16 cellular contexts compared by ENCODE assay signal in the genomic region with DNA sequence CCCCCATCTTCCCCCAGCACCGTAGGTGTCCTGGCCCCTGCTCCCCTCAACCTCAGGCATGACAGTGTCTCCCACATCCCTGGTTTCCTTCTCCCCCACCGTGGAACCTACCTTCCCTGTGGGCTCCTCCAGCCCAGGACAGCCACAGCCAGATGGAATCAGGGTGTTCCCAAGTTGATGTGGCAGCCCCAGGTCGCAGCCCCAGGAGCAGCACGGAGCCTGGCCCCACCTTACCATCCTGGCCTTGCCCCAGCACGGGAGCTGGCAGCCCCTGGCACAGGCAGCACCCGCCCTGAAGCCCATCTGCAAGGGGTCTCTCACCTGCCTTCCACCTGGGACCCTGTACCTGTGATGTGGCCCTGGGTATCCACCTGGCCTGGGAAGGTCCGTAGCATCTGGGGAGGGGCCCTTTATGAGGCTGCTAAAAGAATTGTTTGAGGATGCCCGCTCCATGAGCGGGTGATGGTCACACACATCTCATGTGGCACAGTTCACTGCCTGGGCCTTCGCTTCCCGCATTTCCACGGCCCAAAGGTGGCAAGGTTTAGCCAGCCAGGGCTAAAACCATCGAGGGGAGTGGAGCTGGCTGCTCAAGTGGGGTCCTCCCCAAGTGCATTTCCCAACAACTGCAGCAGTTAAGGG. TPM values are rescaled to one million over a fixed set of nuclear protein-coding genes. Genes with fewer than 3 reads are reported as not detected.
A peak's percentile ranks its signal among the peaks of the same experiment; 100 is the strongest.
DNase-seq lines count a peak whose midpoint lies in the region; ATAC-seq and TF ChIP-seq lines count a peak whose summit lies in the region.
"Had no signal": no experiment of that assay in that cellular context is flagged by ENCODE, and none has a peak within 500 bp of the region (broad histone marks: within the 10 kb centered on the region; RNA-seq: fewer than 3 reads in every experiment).

No MANE protein-coding gene starts in this region.

- no peak for DNase-seq in stimulated activated naive CD8-positive, alpha-beta T cell treated with anti-CD3 and anti-CD28 coated beads, Interleukin-15, Interleukin-2, amounts not matched to agents 100 U/mL and 50 U/mL, for 24 hours
- no peak for DNase-seq in activated B cell treated with CpG ODN at 0.5 μM for 24 hours
- DNase-seq in immature natural killer cell = no peak
- DNase-seq in stimulated activated naive CD8-positive, alpha-beta T cell treated with anti-CD3 and anti-CD28 coated beads, Interleukin-15, amount 100 ng/mL, for 72 hours = no peak
- no peak for DNase-seq in NCI-H1048 (lab: John Stamatoyannopoulos, UW)
- no peak for DNase-seq in NOMO-1 treated with DMSO at 0.1 percent for 48 hours (lab: John Stamatoyannopoulos, UW; ENCODE audit: unreplicated experiment)
- DNase-seq: foreskin fibroblast, GM23248, KBM-7, MV-4-11, NCI-H187, NCI-H510A had no signal

- no peak for ATAC-seq in stimulated activated naive CD8-positive, alpha-beta T cell treated with anti-CD3 and anti-CD28 coated beads, Interleukin-15, Interleukin-2, amounts not matched to agents 100 U/mL and 50 U/mL, for 24 hours
- ATAC-seq in activated B cell treated with CpG ODN at 0.5 μM for 24 hours (ENCODE audit: low read depth) (no peak), GM21619 (IDR thresholded peaks at IDR 0.05; ENCODE audit: unreplicated experiment) (no peak)
- no peak for ATAC-seq in stimulated activated naive CD8-positive, alpha-beta T cell treated with anti-CD3 and anti-CD28 coated beads, Interleukin-15, amount 100 ng/mL, for 72 hours
- ATAC-seq: sciatic nerve had no signal

- H3K4me1 Mint-ChIP-seq in stimulated activated naive CD8-positive, alpha-beta T cell treated with anti-CD3 and anti-CD28 coated beads, Interleukin-15, Interleukin-2, amounts not matched to agents 100 ng/mL and 50 ng/mL, for 24 hours (ENCODE audit: low read depth) = peaks cover 27% of the 10 kb centered on the region
- H3K4me1 Mint-ChIP-seq in activated B cell treated with CpG ODN at 0.5 μM for 24 hours (peaks cover 56% of the 10 kb centered on the region), immature natural killer cell (peaks cover 6 to 13% of the 10 kb centered on the region in 2 donors)
- H3K4me1 Mint-ChIP-seq in stimulated activated naive CD8-positive, alpha-beta T cell treated with anti-CD3 and anti-CD28 coated beads, Interleukin-15, amount 100 ng/mL, for 72 hours = peaks cover 53% of the 10 kb centered on the region

- no peaks in the 10 kb centered on the region for H3K9me3 Mint-ChIP-seq in stimulated activated naive CD8-positive, alpha-beta T cell treated with anti-CD3 and anti-CD28 coated beads, Interleukin-15, Interleukin-2, amounts not matched to agents 100 ng/mL and 50 ng/mL, for 24 hours
- H3K9me3 Mint-ChIP-seq in activated B cell treated with CpG ODN at 0.5 μM for 24 hours = no peaks in the 10 kb centered on the region
- no peaks in the 10 kb centered on the region for H3K9me3 Mint-ChIP-seq in immature natural killer cell
- H3K9me3 Mint-ChIP-seq in stimulated activated naive CD8-positive, alpha-beta T cell treated with anti-CD3 and anti-CD28 coated beads, Interleukin-15, amount 100 ng/mL, for 72 hours = no peaks in the 10 kb centered on the region

- peak overlapping the region; percentile 75 for H3K4me3 Mint-ChIP-seq in stimulated activated naive CD8-positive, alpha-beta T cell treated with anti-CD3 and anti-CD28 coated beads, Interleukin-15, Interleukin-2, amounts not matched to agents 100 ng/mL and 50 ng/mL, for 24 hours
- peak overlapping the region; percentile 68 for H3K4me3 Mint-ChIP-seq in activated B cell treated with CpG ODN at 0.5 μM for 24 hours
- peak overlapping the region; percentile 29 to 57 (median 48) for H3K4me3 Mint-ChIP-seq in immature natural killer cell
- H3K4me3 Mint-ChIP-seq in stimulated activated naive CD8-positive, alpha-beta T cell treated with anti-CD3 and anti-CD28 coated beads, Interleukin-15, amount 100 ng/mL, for 72 hours = peak overlapping the region; percentile 42 to 90

- peaks cover 2% of the 10 kb centered on the region for H3K27me3 Mint-ChIP-seq in stimulated activated naive CD8-positive, alpha-beta T cell treated with anti-CD3 and anti-CD28 coated beads, Interleukin-15, Interleukin-2, amounts not matched to agents 100 ng/mL and 50 ng/mL, for 24 hours
- peaks cover 4% of the 10 kb centered on the region for H3K27me3 Mint-ChIP-seq in activated B cell treated with CpG ODN at 0.5 μM for 24 hours
- peaks cover 4 to 13% (median 6%) of the 10 kb centered on the region in 3 donors for H3K27me3 Mint-ChIP-seq in immature natural killer cell (ENCODE audit: low read depth in 3 of 3)
- H3K27me3 Mint-ChIP-seq in stimulated activated naive CD8-positive, alpha-beta T cell treated with anti-CD3 and anti-CD28 coated beads, Interleukin-15, amount 100 ng/mL, for 72 hours = peaks cover 12% of the 10 kb centered on the region

- no peaks in the 10 kb centered on the region for H3K36me3 Mint-ChIP-seq in stimulated activated naive CD8-positive, alpha-beta T cell treated with anti-CD3 and anti-CD28 coated beads, Interleukin-15, Interleukin-2, amounts not matched to agents 100 ng/mL and 50 ng/mL, for 24 hours (ENCODE audit: low read depth)
- no peaks in the 10 kb centered on the region for H3K36me3 Mint-ChIP-seq in activated B cell treated with CpG ODN at 0.5 μM for 24 hours (ENCODE audit: low read depth)
- no peaks in the 10 kb centered on the region for H3K36me3 Mint-ChIP-seq in immature natural killer cell

- CTCF ChIA-PET in activated B cell treated with CpG ODN at 0.5 μM for 24 hours (lab: Charles Lee) = interaction anchor here (1.1 kb wide), 1 partner anchor 440 kb away, joined by 4 read pairs; no protein-coding TSS in a partner anchor

- POLR2A ChIA-PET in activated B cell treated with CpG ODN at 0.5 μM for 24 hours (lab: Charles Lee) = interaction anchor here (1.1 kb wide), 1 partner anchor 361 kb away, joined by 3 read pairs; no protein-coding TSS in a partner anchor

- intact Hi-C loops in activated B cell treated with CpG ODN at 0.5 μM for 24 hours (cut with micrococcal nuclease) = loop anchor here (10.0 kb wide), 2 partner anchors 414 to 844 kb away; no protein-coding TSS in a partner anchor

- peak overlapping the region; percentile 76 for H3K27ac Mint-ChIP-seq in stimulated activated naive CD8-positive, alpha-beta T cell treated with anti-CD3 and anti-CD28 coated beads, Interleukin-15, Interleukin-2, amounts not matched to agents 100 ng/mL and 50 ng/mL, for 24 hours
- H3K27ac Mint-ChIP-seq in activated B cell treated with CpG ODN at 0.5 μM for 24 hours (peak overlapping the region; percentile 18), immature natural killer cell (no peak overlapping the region)
- peak overlapping the region; percentile 52 to 80 for H3K27ac Mint-ChIP-seq in stimulated activated naive CD8-positive, alpha-beta T cell treated with anti-CD3 and anti-CD28 coated beads, Interleukin-15, amount 100 ng/mL, for 72 hours

- no peak for TF ChIP-seq CTCF in activated B cell treated with CpG ODN at 0.5 μM for 24 hours (IDR thresholded peaks at IDR 0.05)

RNA-seq across cellular contexts. Expression of gene TMEM121, which starts 4.2 kb away (rescaled TPM):
- 0.95 and 1.6 TPM in 2 replicates for total RNA-seq in activated B cell treated with CpG ODN at 0.5 μM for 24 hours
- polyA plus RNA-seq in immature natural killer cell = 1 to 10 TPM in 2 of 3 donors, not detected in 1; 1.1 to 1.4 TPM

RNA-seq across cellular contexts. Expression of gene TEDC1, which starts 39.5 kb away (rescaled TPM):
- total RNA-seq in activated B cell treated with CpG ODN at 0.5 μM for 24 hours = 16.7 and 18.1 TPM in 2 replicates
- 10 to 100 TPM; 11.4 to 20.3 (median 15.9) TPM for polyA plus RNA-seq in immature natural killer cell

RNA-seq across cellular contexts. Expression of gene CRIP1, which starts 43.9 kb away (rescaled TPM):
- total RNA-seq in activated B cell treated with CpG ODN at 0.5 μM for 24 hours = 112 and 129 TPM in 2 replicates
- 1,000 to 10,000 TPM in 1 of 3 donors, 100 to 1,000 TPM in 2; 921 to 1,915 (median 940) TPM for polyA plus RNA-seq in immature natural killer cell
- total RNA-seq: G401 had no signal

RNA-seq across cellular contexts. Expression of gene CRIP2, which starts 55.9 kb away (rescaled TPM):
- 2.9 and 3.0 TPM in 2 replicates for total RNA-seq in activated B cell treated with CpG ODN at 0.5 μM for 24 hours
- 10 to 100 TPM in 2 of 3 donors, 1 to 10 TPM in 1; 5.7 to 30.2 (median 18.1) TPM for polyA plus RNA-seq in immature natural killer cell

Comparison
In these comparisons a context has a peak if more than half of its experiments do, and no peak if none do; other contexts are left out.
1. H3K27ac Mint-ChIP-seq: peak in stimulated activated naive CD8-positive, alpha-beta T cell treated with anti-CD3 and anti-CD28 coated beads, Interleukin-15, Interleukin-2, amounts not matched to agents 100 ng/mL and 50 ng/mL, for 24 hours (single experiment), activated B cell treated with CpG ODN at 0.5 μM for 24 hours (single experiment) and stimulated activated naive CD8-positive, alpha-beta T cell treated with anti-CD3 and anti-CD28 coated beads, Interleukin-15, amount 100 ng/mL, for 72 hours (2 of 2); none in immature natural killer cell (0 of 6).
2. Peak in every context shown above with its lines, with median percentiles within 50 percentile points of each other: H3K4me3 Mint-ChIP-seq.